Comparison of ENCODE assay signal across 16 cellular contexts in genomic region chr19:33348301-33349010, GRCh38. TPM values are rescaled to one million over a fixed set of nuclear protein-coding genes. Genes with fewer than 3 reads are reported as not detected.
DNase-seq lines count a peak whose midpoint lies in the region; ATAC-seq and TF ChIP-seq lines count a peak whose summit lies in the region.
"Had no signal": no experiment of that assay in that cellular context is flagged by ENCODE, and none has a peak within 500 bp of the region (broad histone marks: within the 10 kb centered on the region; RNA-seq: fewer than 3 reads in every experiment).

No MANE protein-coding gene starts in this region.

- H3K36me3 Mint-ChIP-seq in MCF 10A (ENCODE audit: insufficient read depth, unreplicated experiment): peaks cover 6% of the 10 kb centered on the region
- H3K36me3 Mint-ChIP-seq in WTC11: no peaks in the 10 kb centered on the region
- H3K36me3 Mint-ChIP-seq in glutamatergic neuron (ENCODE audit: unreplicated experiment): no peaks in the 10 kb centered on the region
- H3K36me3 Mint-ChIP-seq: CD14-positive monocyte had no signal

- no peak overlapping the region for H3K4me3 ChIP-seq in fibroblast of villous mesenchyme (ENCODE audit: low read depth, low read length)
- H3K4me3 ChIP-seq in aorta (ENCODE audit: low read length in 2 of 2): no peak overlapping the region

- in situ Hi-C loops in T47D (cut with HindIII; ENCODE audit: low pct_unique_long_range_greater_than_20kb, low sequenced_read_pairs): no loop called here

- 44% methylated on average over 12 of the region's 12 CpGs for WGBS in aorta, 2 donors

- H3K9me3 ChIP-seq in aorta (ENCODE audit: control insufficient read depth, low read length): no peaks in the 10 kb centered on the region

- H3K27ac ChIP-seq in aorta (ENCODE audit: low read depth in 1 of 2, low read length in 2 of 2): no peak overlapping the region

- TF ChIP-seq CTCF in MCF 10A (IDR thresholded peaks at IDR 0.05; ENCODE audit: unreplicated experiment) (no peak), WTC11 (IDR thresholded peaks at IDR 0.05) (no peak), fibroblast of villous mesenchyme (IDR thresholded peaks at IDR 0.05; ENCODE audit: insufficient read depth, low read depth, low read length) (no peak), glutamatergic neuron (IDR thresholded peaks at IDR 0.05; ENCODE audit: partially characterized antibody, unreplicated experiment) (no peak)

- DNase-seq in T47D (ENCODE audit: low read depth in 1 of 2, low spot score in 1 of 2) (peak; percentile 16 to 82), MCF 10A (ENCODE audit: unreplicated experiment) (no peak), WTC11 (ENCODE audit: low spot score) (no peak), fibroblast of villous mesenchyme (ENCODE audit: low read depth) (peak; percentile 41), aorta (no peak), NOMO-1 treated with DMSO at 0.1 percent for 48 hours (lab: John Stamatoyannopoulos, UW; ENCODE audit: unreplicated experiment) (no peak), glutamatergic neuron (no peak)
- DNase-seq: 8988T; activated CD4-positive, CD25-positive, alpha-beta regulatory T cell treated with anti-CD3 and anti-CD28 coated beads, Interleukin-2, amount 50 U/mL, for 72 hours; foreskin melanocyte; left colon; NCI-H526; SHP77 treated with DMSO at 0.1 percent for 48 hours had no signal

- H3K9me3 Mint-ChIP-seq in MCF 10A (ENCODE audit: unreplicated experiment) (no peaks in the 10 kb centered on the region), WTC11 (no peaks in the 10 kb centered on the region), glutamatergic neuron (ENCODE audit: unreplicated experiment) (peaks cover 2% of the 10 kb centered on the region)
- H3K9me3 Mint-ChIP-seq: T-helper 2 cell treated with Interferon-gamma antibody and Interleukin-4, amounts not matched to agents 5 μg/mL and 100 μg/mL, for 36 hours had no signal

- CTCF ChIA-PET in MCF 10A (lab: Yijun Ruan, JAX): interaction anchor here (0.6 to 2.2 kb wide), 9 partner anchors 13 to 797 kb away, joined by 3 to 9 read pairs (median 4); partner anchors contain the start of gene CEBPA
- CTCF ChIA-PET in WTC11 (lab: Charles Lee): interaction anchor here (0.8 to 1.1 kb wide), 3 partner anchors 37 to 58 kb away, joined by 3 to 5 read pairs (median 4); no protein-coding TSS in a partner anchor

- H3K4me3 Mint-ChIP-seq in MCF 10A (ENCODE audit: unreplicated experiment): no peak overlapping the region
- H3K4me3 Mint-ChIP-seq in WTC11: no peak overlapping the region
- H3K4me3 Mint-ChIP-seq in glutamatergic neuron (ENCODE audit: unreplicated experiment): no peak overlapping the region
- H3K4me3 Mint-ChIP-seq: T-helper 2 cell treated with Interferon-gamma antibody and Interleukin-4, amounts not matched to agents 5 μg/mL and 100 μg/mL, for 36 hours had no signal

- peaks cover 0 to 8% of the 10 kb centered on the region in 2 donors for H3K4me1 ChIP-seq in aorta (ENCODE audit: control insufficient read depth in 1 of 2, insufficient read depth in 2 of 2, low read length in 2 of 2)

- intact Hi-C loops in MCF 10A (cut with micrococcal nuclease) (no loop called here), aorta (cut with DNase I) (no loop called here)

- peaks cover 24% of the 10 kb centered on the region for H3K4me1 Mint-ChIP-seq in MCF 10A (ENCODE audit: insufficient read depth, unreplicated experiment)
- 0 out of 2 replicates have a peak, but pooled peaks cover 3% of the 10 kb centered on the region for H3K4me1 Mint-ChIP-seq in WTC11
- H3K4me1 Mint-ChIP-seq in glutamatergic neuron (ENCODE audit: low read depth, unreplicated experiment): peaks cover 8% of the 10 kb centered on the region

- no peaks in the 10 kb centered on the region for H3K36me3 ChIP-seq in aorta (ENCODE audit: control insufficient read depth in 1 of 2, insufficient read depth in 2 of 2, low read length in 1 of 2)

- POLR2A ChIA-PET in MCF 10A (lab: Yijun Ruan, JAX): interaction anchor here (0.5 to 5.8 kb wide), 8 partner anchors 9 to 46 kb away, joined by 3 to 59 read pairs (median 8); partner anchors contain the start of genes CEBPA and CEBPG
- POLR2A ChIA-PET in WTC11 (lab: Charles Lee): interaction anchor here (0.5 kb wide), 1 partner anchor 340 kb away, joined by 6 read pairs; no protein-coding TSS in a partner anchor

- H3K27ac Mint-ChIP-seq in MCF 10A (ENCODE audit: low read depth, unreplicated experiment): no peak overlapping the region
- H3K27ac Mint-ChIP-seq in WTC11: no peak overlapping the region
- H3K27ac Mint-ChIP-seq in glutamatergic neuron (ENCODE audit: unreplicated experiment): no peak overlapping the region
- H3K27ac Mint-ChIP-seq: CD14-positive monocyte; T-helper 2 cell treated with Interferon-gamma antibody and Interleukin-4, amounts not matched to agents 5 μg/mL and 100 μg/mL, for 36 hours had no signal

- no TSS peak for BruUV-seq in MCF 10A (replicated peaks; lab: Mats Ljungman, UMichigan)

- no peak for ATAC-seq in WTC11
- peak; percentile 36 for ATAC-seq in aorta (ENCODE audit: low FRiP score)
- no peak for ATAC-seq in GM18873 (IDR thresholded peaks at IDR 0.05; ENCODE audit: low FRiP score, unreplicated experiment)
- ATAC-seq: left colon had no signal

- no peaks in the 10 kb centered on the region for H3K27me3 ChIP-seq in aorta (ENCODE audit: control insufficient read depth in 1 of 2, insufficient read depth in 2 of 2, low read length in 1 of 2)

- no peaks in the 10 kb centered on the region for H3K27me3 Mint-ChIP-seq in MCF 10A (ENCODE audit: insufficient read depth, unreplicated experiment)
- peaks cover 6% of the 10 kb centered on the region for H3K27me3 Mint-ChIP-seq in WTC11 (ENCODE audit: low read depth)
- H3K27me3 Mint-ChIP-seq in glutamatergic neuron (ENCODE audit: unreplicated experiment): no peaks in the 10 kb centered on the region

TF ChIP-seq in WTC11, 78 proteins besides CTCF, POLR2A, EP300 and RAD21:
- no peak for TF ChIP-seq GTF2I (CRISPR knock-in tag; conservative IDR thresholded peaks at IDR 0.05)
- no peak for TF ChIP-seq ZNF232 (CRISPR knock-in tag; IDR thresholded peaks at IDR 0.05)
- TF ChIP-seq GABPB1 (CRISPR knock-in tag; IDR thresholded peaks at IDR 0.05): peak; percentile 99
- TF ChIP-seq ATF6 (CRISPR knock-in tag; IDR thresholded peaks at IDR 0.05): no peak

RNA-seq across cellular contexts. Expression of gene CEBPG, which starts 25.1 kb away (rescaled TPM):
- total RNA-seq in MCF 10A (2022) (78.5 and 91.3 TPM in 2 replicates), WTC11 (2021) (28.9 to 33.1 TPM (median 30.4 TPM) in 3 replicates), fibroblast of villous mesenchyme (22.0 and 23.2 TPM in 2 replicates), aorta (10 to 100 TPM; 21.8 to 30.5 TPM), glutamatergic neuron (ENCODE audit: unreplicated experiment) (75.1 TPM)
- polyA plus RNA-seq in aorta: 10 to 100 TPM in 1 of 2 donors, 1 to 10 TPM in 1; 8.6 to 32.2 TPM

RNA-seq across cellular contexts. Expression of gene CEBPA, which starts 46.1 kb away (rescaled TPM):
- total RNA-seq in MCF 10A (2022): 4.7 and 6.2 TPM in 2 replicates
- 5.6 to 6.6 TPM (median 5.8 TPM) in 3 replicates for total RNA-seq in WTC11 (2021)
- total RNA-seq in fibroblast of villous mesenchyme: under 0.01 TPM in 1 of 2 replicates, not detected in the other
- 10 to 100 TPM in 1 of 2 donors, 1 to 10 TPM in 1; 6.1 to 10.3 TPM for total RNA-seq in aorta
- polyA plus RNA-seq in aorta: 10 to 100 TPM in 1 of 2 donors, 1 to 10 TPM in 1; 1.0 to 14.3 TPM
- total RNA-seq in glutamatergic neuron (ENCODE audit: unreplicated experiment): 0.66 TPM

Comparison
In these comparisons a context has a peak if more than half of its experiments do, and no peak if none do; other contexts are left out.
1. DNase-seq: peak in T47D (2 of 2) and fibroblast of villous mesenchyme (single experiment); none in MCF 10A (single experiment), WTC11 (single experiment), aorta (0 of 2), NOMO-1 treated with DMSO at 0.1 percent for 48 hours (single experiment) and glutamatergic neuron (single experiment).